ENCODE assay signal across 10 cellular contexts in the genomic region with DNA sequence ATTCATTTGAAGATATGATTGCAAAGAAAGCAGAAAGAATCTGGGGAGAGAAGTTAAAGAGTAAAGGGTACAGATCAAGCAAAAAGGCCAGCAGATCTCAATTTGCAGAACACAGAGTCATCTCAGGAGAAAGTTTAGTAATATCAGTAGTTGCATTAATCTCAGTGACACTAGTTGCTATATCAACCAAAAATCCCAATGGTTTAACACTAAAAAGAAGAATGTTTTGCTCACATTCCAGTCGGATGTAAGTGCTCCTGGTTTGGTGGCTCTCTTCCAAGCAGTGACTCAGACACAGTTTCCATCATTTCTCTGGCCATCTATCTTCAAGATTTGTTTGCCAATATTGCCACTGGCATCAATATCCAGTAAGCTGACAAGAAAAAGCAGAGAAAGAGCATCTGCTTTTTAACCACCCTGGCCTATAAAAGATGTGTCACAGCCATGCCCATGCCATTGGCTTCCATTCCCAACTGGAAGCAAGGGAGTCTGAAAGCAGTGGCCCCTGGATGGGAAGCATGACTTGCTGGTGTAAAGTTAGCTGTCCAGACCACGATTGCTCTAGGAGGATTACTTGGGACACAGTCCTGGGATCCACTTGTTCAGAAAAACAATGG. TPM values are rescaled to one million over a fixed set of nuclear protein-coding genes. Genes with fewer than 3 reads are reported as not detected.
DNase-seq lines count a peak whose midpoint lies in the region; ATAC-seq and TF ChIP-seq lines count a peak whose summit lies in the region.
"Had no signal": no experiment of that assay in that cellular context is flagged by ENCODE, and none has a peak within 500 bp of the region (broad histone marks: within the 10 kb centered on the region; RNA-seq: fewer than 3 reads in every experiment).

No MANE protein-coding gene starts in this region.

- H3K9me3 ChIP-seq in upper lobe of left lung (no peaks in the 10 kb centered on the region), left ventricle myocardium inferior (replicated peaks) (no peaks in the 10 kb centered on the region)

- ATAC-seq in GM19043 (IDR thresholded peaks at IDR 0.05; ENCODE audit: low read depth, unreplicated experiment) (peak; percentile 81), HG03039 (IDR thresholded peaks at IDR 0.05; ENCODE audit: unreplicated experiment) (peak; percentile 79), upper lobe of left lung (ENCODE audit: low FRiP score in 2 of 2) (no peak)

- intact Hi-C loops in left ventricle myocardium inferior (cut with micrococcal nuclease), result no loop called here

- H3K4me1 ChIP-seq in upper lobe of left lung, result no peaks in the 10 kb centered on the region
- H3K4me1 ChIP-seq in left ventricle myocardium inferior, result no peaks in the 10 kb centered on the region

- TF ChIP-seq POLR2A in upper lobe of left lung (IDR thresholded peaks at IDR 0.05), result no peak

- H3K27ac ChIP-seq in upper lobe of left lung (no peak overlapping the region), left ventricle myocardium inferior (replicated peaks) (no peak overlapping the region)
- H3K27ac ChIP-seq: C4-2B had no signal

- WGBS in upper lobe of left lung, 2 donors, result 53 to 59% methylated on average over 2 of the region's 2 CpGs

- H3K4me3 ChIP-seq in H7 (ENCODE audit: insufficient read depth, low read depth, low read length) (no peak overlapping the region), upper lobe of left lung (no peak overlapping the region), left ventricle myocardium inferior (no peak overlapping the region)

- DNase-seq in AG08395 (ENCODE audit: low spot score) (peak; percentile 51), amniotic epithelial cell (ENCODE audit: low read depth) (peak; percentile 78), H7 (no peak), middle frontal gyrus (ENCODE audit: extremely low spot score, low spot score) (no peak), upper lobe of left lung (no peak), left ventricle myocardium inferior (no peak)
- DNase-seq: Kasumi-1 had no signal

- no peaks in the 10 kb centered on the region for H3K36me3 ChIP-seq in H7 (replicated peaks; ENCODE audit: control insufficient read depth, insufficient read depth, low read length)
- no peaks in the 10 kb centered on the region for H3K36me3 ChIP-seq in upper lobe of left lung
- H3K36me3 ChIP-seq in left ventricle myocardium inferior, result no peaks in the 10 kb centered on the region

- H3K27me3 ChIP-seq in H7 (ENCODE audit: control insufficient read depth, insufficient read depth, low read length) (no peaks in the 10 kb centered on the region), upper lobe of left lung (no peaks in the 10 kb centered on the region), left ventricle myocardium inferior (ENCODE audit: low read depth) (no peaks in the 10 kb centered on the region)

- TF ChIP-seq CTCF in upper lobe of left lung (IDR thresholded peaks at IDR 0.05), result no peak
- TF ChIP-seq CTCF in left ventricle myocardium inferior (IDR thresholded peaks at IDR 0.05; ENCODE audit: borderline replicate concordance), result no peak

- no peak for TF ChIP-seq EP300 in upper lobe of left lung (IDR thresholded peaks at IDR 0.05)

RNA-seq across cellular contexts. Expression of gene AIM2, which starts 45.5 kb away (rescaled TPM):
- total RNA-seq in H7 (2014; rRNA removed; shearing (Covaris generic)), result 0.31 and 0.55 TPM in 2 replicates
- total RNA-seq in upper lobe of left lung (1 to 10 TPM in 4 of 6 donors, under 1 TPM in 1, not detected in 1; 0.80 to 5.5 (median 2.7) TPM), left ventricle myocardium inferior (0.41 TPM)

RNA-seq across cellular contexts. Expression of gene CADM3, which starts 49.3 kb away (rescaled TPM):
- 2.1 and 4.1 TPM in 2 replicates for total RNA-seq in H7 (2014; rRNA removed; shearing (Covaris generic))
- 10 to 100 TPM in 1 of 6 donors, 1 to 10 TPM in 4, under 1 TPM in 1; 0.98 to 16.0 (median 2.0) TPM for total RNA-seq in upper lobe of left lung
- 3.7 TPM for total RNA-seq in left ventricle myocardium inferior

Comparison
In these comparisons a context has a peak if more than half of its experiments do, and no peak if none do; other contexts are left out.
1. DNase-seq: peak in AG08395 (single experiment) and amniotic epithelial cell (single experiment); none in H7 (single experiment), middle frontal gyrus (single experiment), upper lobe of left lung (0 of 2) and left ventricle myocardium inferior (single experiment).
2. ATAC-seq: peak in GM19043 (single experiment) and HG03039 (single experiment); none in upper lobe of left lung (0 of 2).